Comparison of ENCODE assay signal across 10 cellular contexts in the genomic region with DNA sequence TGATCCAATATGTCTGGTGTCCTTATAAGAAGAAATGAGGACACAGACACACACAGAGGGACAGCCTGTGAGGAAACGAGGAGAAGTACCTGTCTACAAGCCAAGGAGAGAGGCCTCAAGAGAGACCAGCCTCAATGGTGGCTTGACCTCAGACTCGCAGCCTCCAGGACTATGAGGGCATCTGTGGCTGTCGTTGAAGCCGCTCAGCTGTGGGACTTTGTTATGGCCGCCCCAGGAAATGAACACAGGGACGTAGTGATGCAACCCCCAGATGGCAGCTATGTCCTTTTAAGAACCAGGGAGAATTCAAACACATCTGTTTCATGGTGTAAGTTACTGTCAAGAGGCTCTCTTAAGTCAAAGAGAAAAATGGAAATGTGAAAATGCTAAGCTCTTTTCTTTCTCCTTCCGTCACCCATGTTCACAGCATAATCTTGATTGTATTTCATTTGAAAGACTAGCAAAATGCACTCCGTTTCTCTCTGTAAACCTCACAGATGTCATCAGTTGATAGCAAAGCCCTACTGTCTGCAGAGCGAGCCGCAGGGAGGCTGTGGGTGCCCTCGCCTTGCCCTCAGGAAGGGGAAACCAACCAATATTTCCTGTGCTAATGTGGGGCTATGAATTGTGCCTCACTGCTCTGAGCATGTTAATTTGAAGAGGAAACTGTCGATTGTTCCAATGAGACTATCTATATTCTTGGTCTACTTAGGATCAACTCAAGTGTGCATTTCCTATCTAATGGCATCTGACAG. TPM values are rescaled to one million over a fixed set of nuclear protein-coding genes. Genes with fewer than 3 reads are reported as not detected.
A peak's percentile ranks its signal among the peaks of the same experiment; 100 is the strongest.
DNase-seq lines count a peak whose midpoint lies in the region; ATAC-seq and TF ChIP-seq lines count a peak whose summit lies in the region.
"Had no signal": no experiment of that assay in that cellular context is flagged by ENCODE, and none has a peak within 500 bp of the region (broad histone marks: within the 10 kb centered on the region; RNA-seq: fewer than 3 reads in every experiment).

No MANE protein-coding gene starts in this region.

- H4K8ac ChIP-seq in H9 (replicated peaks; ENCODE audit: insufficient read length, low read depth, low read length) = no peak overlapping the region

- no peak overlapping the region for H2BK15ac ChIP-seq in H9 (ENCODE audit: low read depth, low read length)

- no peak overlapping the region for H3K23ac ChIP-seq in H9 (ENCODE audit: insufficient read length, low read depth, low read length)

- no peak overlapping the region for H3T11ph ChIP-seq in H9 (ENCODE audit: low read length)

- DNase-seq in GDM1 (lab: John Stamatoyannopoulos, UW) (peak; percentile 69), mucosa of descending colon (peak; percentile 38 to 66 (median 57)), H9 (no peak), omental fat pad (ENCODE audit: low spot score) (no peak), pons (ENCODE audit: low spot score) (no peak)
- peak; percentile 77 for DNase-seq in activated CD8-positive, alpha-beta memory T cell treated with anti-CD3 and anti-CD28 coated beads, Interleukin-2, amount 50 U/mL, for 48 hours

- no peaks in the 10 kb centered on the region for H3K79me1 ChIP-seq in H9 (ENCODE audit: insufficient read depth, low read depth, low read length, poor library complexity, severe bottlenecking)

- peaks cover 45% of the 10 kb centered on the region for H3K27me3 Mint-ChIP-seq in H9 (ENCODE audit: low read depth)

- H3K27ac ChIP-seq in H9 (ENCODE audit: insufficient read length, low read depth, low read length) = no peak overlapping the region

- H3K9me2 ChIP-seq in Loucy (replicated peaks; ENCODE audit: low read depth, low read length) = no peaks in the 10 kb centered on the region

- WGBS in H9 (ENCODE audit: extremely low coverage, insufficient read length, low lambda C conversion rate) = no CpG with 5 or more reads among the region's 12 CpGs

- H3K9me3 ChIP-seq in Loucy (ENCODE audit: insufficient read depth, low read depth, low read length) = peaks cover 10% of the 10 kb centered on the region
- no peaks in the 10 kb centered on the region for H3K9me3 ChIP-seq in mucosa of descending colon
- no peaks in the 10 kb centered on the region for H3K9me3 ChIP-seq in H9 (ENCODE audit: control insufficient read depth, low read depth, low read length)

- ATAC-seq in mucosa of descending colon = peak; percentile 69
- ATAC-seq in omental fat pad (ENCODE audit: low FRiP score) = no peak
- no peak for ATAC-seq in HG03521 (IDR thresholded peaks at IDR 0.05; ENCODE audit: unreplicated experiment)
- ATAC-seq: SK-N-SH treated with all-trans-retinoic acid at 6 μM for 48 hours had no signal

- intact Hi-C loops in mucosa of descending colon (cut with DNase I, micrococcal nuclease) = no loop called here

- no peak overlapping the region for H3K14ac ChIP-seq in H9 (ENCODE audit: insufficient read depth, low read length)

- H3K4me1 Mint-ChIP-seq in H9 = no peaks in the 10 kb centered on the region

- H3K18ac ChIP-seq in H9 (ENCODE audit: insufficient read length, low read depth, low read length) = no peak overlapping the region

- H4K20me1 ChIP-seq in Loucy (ENCODE audit: insufficient read depth, low read length, poor library complexity, severe bottlenecking) (no peaks in the 10 kb centered on the region), H9 (ENCODE audit: control insufficient read depth, insufficient read depth, insufficient read length) (no peaks in the 10 kb centered on the region)

- H3K27ac Mint-ChIP-seq in H9 = no peak overlapping the region

- no peak overlapping the region for H3K4ac ChIP-seq in H9 (ENCODE audit: low read depth, low read length)

- no peaks in the 10 kb centered on the region for H3K23me2 ChIP-seq in H9 (ENCODE audit: insufficient read length, low read depth, low read length, poor library complexity, severe bottlenecking)

- H3K36me3 ChIP-seq in Loucy (ENCODE audit: insufficient read depth, low read length) (peaks cover 8% of the 10 kb centered on the region; the same call in 1 of the 2 replicates), mucosa of descending colon (ENCODE audit: low read depth) (no peaks in the 10 kb centered on the region)

- H2BK12ac ChIP-seq in H9 (ENCODE audit: insufficient read length, low read depth, low read length) = no peak overlapping the region

- peaks cover 24% of the 10 kb centered on the region for H3F3A ChIP-seq in Loucy (ENCODE audit: low read depth)

- peak overlapping the region; percentile 69 for H3K4me3 ChIP-seq in Loucy (ENCODE audit: low read length, poor library complexity, severe bottlenecking)
- no peak overlapping the region for H3K4me3 ChIP-seq in mucosa of descending colon

- H2AK5ac ChIP-seq in H9 (ENCODE audit: insufficient read length, low read length) = no peak overlapping the region

- no peak overlapping the region for H2BK5ac ChIP-seq in H9 (ENCODE audit: insufficient read length, low read length)

- TF ChIP-seq CTCF in Loucy (conservative IDR thresholded peaks at IDR 0.05; ENCODE audit: low read length) (no peak), mucosa of descending colon (IDR thresholded peaks at IDR 0.05) (no peak), H9 (conservative IDR thresholded peaks at IDR 0.05) (no peak), omental fat pad (IDR thresholded peaks at IDR 0.05) (no peak)

- peaks cover 74% of the 10 kb centered on the region for H3K4me1 ChIP-seq in Loucy (ENCODE audit: insufficient read depth, low read length, poor library complexity, severe bottlenecking)
- H3K4me1 ChIP-seq in mucosa of descending colon (ENCODE audit: low read depth) = peaks cover 3% of the 10 kb centered on the region
- H3K4me1 ChIP-seq in H9 (ENCODE audit: insufficient read depth, low read length) = no peaks in the 10 kb centered on the region

- H3K9ac ChIP-seq in Loucy (ENCODE audit: low read depth, low read length, poor library complexity, severe bottlenecking) (peak overlapping the region; percentile 87), H9 (ENCODE audit: extremely low read depth, insufficient read length, low read length) (no peak overlapping the region)

- H3K56ac ChIP-seq in H9 (ENCODE audit: insufficient read length, low read depth, low read length) = no peak overlapping the region

- peak overlapping the region; percentile 91 for H3K4me2 ChIP-seq in Loucy (ENCODE audit: low read depth, low read length, poor library complexity, severe bottlenecking)
- H3K4me2 ChIP-seq in H9 (ENCODE audit: insufficient read depth, insufficient read length, low read length) = no peak overlapping the region

- no peak overlapping the region for H4K5ac ChIP-seq in H9 (ENCODE audit: insufficient read length, low read depth, low read length)

- 0 out of 2 replicates have a peak, but pooled peaks cover 5% of the 10 kb centered on the region for H3K79me2 ChIP-seq in Loucy (ENCODE audit: insufficient read depth, low read length)
- no peaks in the 10 kb centered on the region for H3K79me2 ChIP-seq in H9 (ENCODE audit: insufficient read depth, low read length)

- no peak overlapping the region for H3K4me3 Mint-ChIP-seq in H9

- no peak overlapping the region for H4K91ac ChIP-seq in H9 (ENCODE audit: insufficient read length, low read depth, low read length)

- no peaks in the 10 kb centered on the region for H3K36me3 Mint-ChIP-seq in H9 (ENCODE audit: insufficient read depth in 1 of 3, low read depth in 3 of 3)

- no peak overlapping the region for H2BK20ac ChIP-seq in H9 (ENCODE audit: low read depth, low read length, poor library complexity, severe bottlenecking)

- no peak overlapping the region for H2BK120ac ChIP-seq in H9 (ENCODE audit: low read depth, low read length, poor library complexity, severe bottlenecking)

- H2AFZ ChIP-seq in Loucy (ENCODE audit: low read length) = no peak overlapping the region
- no peak overlapping the region for H2AFZ ChIP-seq in H9 (ENCODE audit: low read length)

- H3K9me3 Mint-ChIP-seq in H9 = no peaks in the 10 kb centered on the region; a peak in 1 of 5 replicates

- H3K27me3 ChIP-seq in Loucy (ENCODE audit: insufficient read depth, low read length, poor library complexity, severe bottlenecking) (no peaks in the 10 kb centered on the region), H9 (ENCODE audit: insufficient read depth, low read length) (no peaks in the 10 kb centered on the region)

RNA-seq across cellular contexts. Expression of gene UBASH3A, which starts 21.3 kb away (rescaled TPM):
- 1 to 10 TPM in 2 of 3 donors, under 1 TPM in 1; 0.60 to 2.5 (median 1.8) TPM for total RNA-seq in mucosa of descending colon
- total RNA-seq in H9 (2021) = not detected in 2 replicates
- under 1 TPM in 3 of 4 donors, not detected in 1; 0.31 to 0.96 (median 0.79) TPM for total RNA-seq in omental fat pad
- total RNA-seq: temporal lobe had no signal

RNA-seq across cellular contexts. Expression of gene TMPRSS3, which starts 29.2 kb away (rescaled TPM):
- under 1 TPM; 0.35 to 0.72 (median 0.69) TPM for total RNA-seq in mucosa of descending colon
- total RNA-seq in H9 (2021) = 0.31 and 0.44 TPM in 2 replicates
- total RNA-seq in omental fat pad = 1 to 10 TPM in 3 of 4 donors, under 1 TPM in 1; 0.32 to 8.7 (median 5.9) TPM
- total RNA-seq: temporal lobe had no signal

RNA-seq across cellular contexts. Expression of gene TFF1, which starts 58.7 kb away (rescaled TPM):
- total RNA-seq in mucosa of descending colon = 100 to 1,000 TPM in 1 of 3 donors, 10 to 100 TPM in 1, 1 to 10 TPM in 1; 6.0 to 206 (median 60.1) TPM
- not detected in 2 replicates for total RNA-seq in H9 (2021)
- total RNA-seq in omental fat pad = not detected
- total RNA-seq: temporal lobe had no signal

Comparison
In these comparisons a context has a peak if more than half of its experiments do, and no peak if none do; other contexts are left out.
1. DNase-seq: peak in GDM1 (single experiment), activated CD8-positive, alpha-beta memory T cell treated with anti-CD3 and anti-CD28 coated beads, Interleukin-2, amount 50 U/mL, for 48 hours (single experiment) and mucosa of descending colon (3 of 3); none in H9 (single experiment), omental fat pad (single experiment) and pons (single experiment).